ENCODE assay signal across 8 cellular contexts in the genomic region with DNA sequence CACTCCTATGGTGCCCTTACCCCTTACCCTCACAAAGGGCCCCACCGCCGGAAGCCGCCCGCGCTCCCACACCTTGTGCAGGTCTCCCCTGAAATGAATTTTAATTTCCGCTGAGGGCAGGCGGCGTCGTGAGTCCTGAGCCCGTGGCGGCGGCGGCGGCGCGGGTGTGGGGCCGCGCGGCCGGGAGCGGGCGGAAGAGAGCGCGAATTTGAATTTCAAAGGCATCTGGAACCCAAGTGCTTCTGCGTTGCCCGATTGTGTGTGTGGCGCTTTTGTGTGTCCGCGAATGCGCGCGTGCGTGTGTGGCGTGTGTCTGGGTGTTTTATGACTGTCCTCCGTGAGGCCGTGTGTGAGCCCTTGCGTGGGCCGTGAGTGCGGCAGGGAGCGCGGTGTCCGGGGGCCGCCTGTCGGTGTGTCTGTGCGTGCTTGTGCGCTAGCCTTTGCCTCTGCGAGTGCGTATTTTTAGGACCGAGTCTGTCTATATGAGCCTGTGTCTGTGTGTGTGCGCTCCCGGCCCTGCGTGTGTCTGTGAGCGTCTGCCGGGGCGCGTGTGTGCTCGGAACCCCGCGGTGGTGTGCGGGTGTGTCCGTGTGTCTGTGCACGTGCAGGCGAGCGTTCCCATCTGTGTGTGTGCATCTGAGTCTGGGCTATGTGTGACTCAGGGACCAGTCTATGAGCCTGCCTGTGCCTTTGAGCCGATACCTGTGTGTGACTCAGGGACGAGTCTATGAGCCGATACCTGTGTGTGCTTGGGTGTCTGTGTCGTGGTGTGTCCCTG. TPM values are rescaled to one million over a fixed set of nuclear protein-coding genes. Genes with fewer than 3 reads are reported as not detected.
DNase-seq lines count a peak whose midpoint lies in the region; ATAC-seq and TF ChIP-seq lines count a peak whose summit lies in the region.
"Had no signal": no experiment of that assay in that cellular context is flagged by ENCODE, and none has a peak within 500 bp of the region (broad histone marks: within the 10 kb centered on the region; RNA-seq: fewer than 3 reads in every experiment).

No MANE protein-coding gene starts in this region.

- H3K27me3 ChIP-seq in body of pancreas (peaks cover 0 to 19% of the 10 kb centered on the region in 2 donors), testis (no peaks in the 10 kb centered on the region)

- TF ChIP-seq POLR2A in body of pancreas (IDR thresholded peaks at IDR 0.05) (no peak), testis (IDR thresholded peaks at IDR 0.05) (no peak)

- H3K27ac ChIP-seq in body of pancreas, result no peak overlapping the region
- no peak overlapping the region for H3K27ac ChIP-seq in testis
- H3K27ac ChIP-seq: KMS-11 had no signal

- H3K4me1 Mint-ChIP-seq in WTC11, result peaks cover 45% of the 10 kb centered on the region

- ATAC-seq in WTC11, result peak; percentile 38
- ATAC-seq in body of pancreas, result peak; percentile 47
- peak; percentile 55 for ATAC-seq in mucosa of descending colon

- CTCF ChIA-PET in WTC11 (lab: Charles Lee), result interaction anchor here (1.0 to 1.8 kb wide), 4 partner anchors 9 to 27 kb away, joined by 3 to 12 read pairs (median 6); a partner anchor contains a TSS

- H3K4me1 ChIP-seq in body of pancreas (peaks cover 17% of the 10 kb centered on the region), mucosa of descending colon (ENCODE audit: low read depth) (peaks cover 12% of the 10 kb centered on the region), testis (peaks cover 13% of the 10 kb centered on the region)

- H3K27me3 Mint-ChIP-seq in WTC11 (ENCODE audit: low read depth), result peaks cover 56% of the 10 kb centered on the region

- H3K9me3 ChIP-seq in body of pancreas (no peaks in the 10 kb centered on the region), mucosa of descending colon (no peaks in the 10 kb centered on the region), testis (no peaks in the 10 kb centered on the region)

- H3K36me3 Mint-ChIP-seq in WTC11, result no peaks in the 10 kb centered on the region

- 11 to 13% methylated on average over 19 to 68 of the region's 68 CpGs for WGBS in body of pancreas, 2 donors
- 3 to 6% methylated on average over 30 to 50 of the region's 68 CpGs for WGBS in testis, 2 donors

- H3K36me3 ChIP-seq in body of pancreas (replicated peaks in 1 of 2; ENCODE audit: insufficient read depth in 1 of 2, low read depth in 2 of 2), result no peaks in the 10 kb centered on the region
- no peaks in the 10 kb centered on the region for H3K36me3 ChIP-seq in mucosa of descending colon (ENCODE audit: low read depth)
- no peaks in the 10 kb centered on the region for H3K36me3 ChIP-seq in testis (ENCODE audit: low read depth, missing control alignments)

- intact Hi-C loops in body of pancreas (cut with DNase I) (no loop called here), mucosa of descending colon (cut with DNase I, micrococcal nuclease) (no loop called here), testis (cut with DNase I; ENCODE audit: low total_unique reads) (no loop called here)

- peak overlapping the region; percentile 73 for H3K4me3 Mint-ChIP-seq in WTC11

- no peaks in the 10 kb centered on the region for H3K9me3 Mint-ChIP-seq in WTC11

- peak overlapping the region; percentile 49; the same call in 1 of the 2 replicates for H3K27ac Mint-ChIP-seq in WTC11

- no peak overlapping the region for H3K4me3 ChIP-seq in body of pancreas
- no peak overlapping the region for H3K4me3 ChIP-seq in mucosa of descending colon
- peak overlapping the region; percentile 9 to 32 for H3K4me3 ChIP-seq in testis

- POLR2A ChIA-PET in WTC11 (lab: Charles Lee), result no interaction called here

- TF ChIP-seq CTCF in WTC11 (IDR thresholded peaks at IDR 0.05), result no peak
- TF ChIP-seq CTCF in body of pancreas (IDR thresholded peaks at IDR 0.05), result no peak
- no peak for TF ChIP-seq CTCF in mucosa of descending colon (IDR thresholded peaks at IDR 0.05)
- no peak for TF ChIP-seq CTCF in testis (IDR thresholded peaks at IDR 0.05)

- DNase-seq in WTC11 (ENCODE audit: low spot score) (no peak), body of pancreas (peak in 2 of 4 donors; percentile 17 to 35), mucosa of descending colon (no peak), testis (no peak), AML-193 (lab: John Stamatoyannopoulos, UW) (no peak), SK-N-DZ (ENCODE audit: low spot score) (no peak), NCI-H1694 treated with DMSO at 0.1 percent for 48 hours (lab: John Stamatoyannopoulos, UW) (no peak)

TF ChIP-seq in WTC11, 78 proteins besides CTCF, POLR2A, EP300 and RAD21 (continues in another document):
- no peak for TF ChIP-seq ZNF232 (CRISPR knock-in tag; IDR thresholded peaks at IDR 0.05)
- TF ChIP-seq ETV6 (CRISPR knock-in tag; IDR thresholded peaks at IDR 0.05), result peak; percentile 60; the same call in 1 of the 2 replicates
- TF ChIP-seq, protein P1, sequence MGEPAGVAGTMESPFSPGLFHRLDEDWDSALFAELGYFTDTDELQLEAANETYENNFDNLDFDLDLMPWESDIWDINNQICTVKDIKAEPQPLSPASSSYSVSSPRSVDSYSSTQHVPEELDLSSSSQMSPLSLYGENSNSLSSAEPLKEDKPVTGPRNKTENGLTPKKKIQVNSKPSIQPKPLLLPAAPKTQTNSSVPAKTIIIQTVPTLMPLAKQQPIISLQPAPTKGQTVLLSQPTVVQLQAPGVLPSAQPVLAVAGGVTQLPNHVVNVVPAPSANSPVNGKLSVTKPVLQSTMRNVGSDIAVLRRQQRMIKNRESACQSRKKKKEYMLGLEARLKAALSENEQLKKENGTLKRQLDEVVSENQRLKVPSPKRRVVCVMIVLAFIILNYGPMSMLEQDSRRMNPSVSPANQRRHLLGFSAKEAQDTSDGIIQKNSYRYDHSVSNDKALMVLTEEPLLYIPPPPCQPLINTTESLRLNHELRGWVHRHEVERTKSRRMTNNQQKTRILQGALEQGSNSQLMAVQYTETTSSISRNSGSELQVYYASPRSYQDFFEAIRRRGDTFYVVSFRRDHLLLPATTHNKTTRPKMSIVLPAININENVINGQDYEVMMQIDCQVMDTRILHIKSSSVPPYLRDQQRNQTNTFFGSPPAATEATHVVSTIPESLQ (CRISPR knock-in tag; IDR thresholded peaks at IDR 0.05), result no peak
- TF ChIP-seq FOXP1 (CRISPR knock-in tag; IDR thresholded peaks at IDR 0.05; ENCODE audit: borderline replicate concordance), result 0 out of 2 replicates have a peak, but pooled peaks have one; percentile 31
- TF ChIP-seq, protein P2, sequence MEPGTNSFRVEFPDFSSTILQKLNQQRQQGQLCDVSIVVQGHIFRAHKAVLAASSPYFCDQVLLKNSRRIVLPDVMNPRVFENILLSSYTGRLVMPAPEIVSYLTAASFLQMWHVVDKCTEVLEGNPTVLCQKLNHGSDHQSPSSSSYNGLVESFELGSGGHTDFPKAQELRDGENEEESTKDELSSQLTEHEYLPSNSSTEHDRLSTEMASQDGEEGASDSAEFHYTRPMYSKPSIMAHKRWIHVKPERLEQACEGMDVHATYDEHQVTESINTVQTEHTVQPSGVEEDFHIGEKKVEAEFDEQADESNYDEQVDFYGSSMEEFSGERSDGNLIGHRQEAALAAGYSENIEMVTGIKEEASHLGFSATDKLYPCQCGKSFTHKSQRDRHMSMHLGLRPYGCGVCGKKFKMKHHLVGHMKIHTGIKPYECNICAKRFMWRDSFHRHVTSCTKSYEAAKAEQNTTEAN (CRISPR knock-in tag; IDR thresholded peaks at IDR 0.05), result peak; percentile 79; the same call in 1 of the 2 replicates
- TF ChIP-seq, protein P3, sequence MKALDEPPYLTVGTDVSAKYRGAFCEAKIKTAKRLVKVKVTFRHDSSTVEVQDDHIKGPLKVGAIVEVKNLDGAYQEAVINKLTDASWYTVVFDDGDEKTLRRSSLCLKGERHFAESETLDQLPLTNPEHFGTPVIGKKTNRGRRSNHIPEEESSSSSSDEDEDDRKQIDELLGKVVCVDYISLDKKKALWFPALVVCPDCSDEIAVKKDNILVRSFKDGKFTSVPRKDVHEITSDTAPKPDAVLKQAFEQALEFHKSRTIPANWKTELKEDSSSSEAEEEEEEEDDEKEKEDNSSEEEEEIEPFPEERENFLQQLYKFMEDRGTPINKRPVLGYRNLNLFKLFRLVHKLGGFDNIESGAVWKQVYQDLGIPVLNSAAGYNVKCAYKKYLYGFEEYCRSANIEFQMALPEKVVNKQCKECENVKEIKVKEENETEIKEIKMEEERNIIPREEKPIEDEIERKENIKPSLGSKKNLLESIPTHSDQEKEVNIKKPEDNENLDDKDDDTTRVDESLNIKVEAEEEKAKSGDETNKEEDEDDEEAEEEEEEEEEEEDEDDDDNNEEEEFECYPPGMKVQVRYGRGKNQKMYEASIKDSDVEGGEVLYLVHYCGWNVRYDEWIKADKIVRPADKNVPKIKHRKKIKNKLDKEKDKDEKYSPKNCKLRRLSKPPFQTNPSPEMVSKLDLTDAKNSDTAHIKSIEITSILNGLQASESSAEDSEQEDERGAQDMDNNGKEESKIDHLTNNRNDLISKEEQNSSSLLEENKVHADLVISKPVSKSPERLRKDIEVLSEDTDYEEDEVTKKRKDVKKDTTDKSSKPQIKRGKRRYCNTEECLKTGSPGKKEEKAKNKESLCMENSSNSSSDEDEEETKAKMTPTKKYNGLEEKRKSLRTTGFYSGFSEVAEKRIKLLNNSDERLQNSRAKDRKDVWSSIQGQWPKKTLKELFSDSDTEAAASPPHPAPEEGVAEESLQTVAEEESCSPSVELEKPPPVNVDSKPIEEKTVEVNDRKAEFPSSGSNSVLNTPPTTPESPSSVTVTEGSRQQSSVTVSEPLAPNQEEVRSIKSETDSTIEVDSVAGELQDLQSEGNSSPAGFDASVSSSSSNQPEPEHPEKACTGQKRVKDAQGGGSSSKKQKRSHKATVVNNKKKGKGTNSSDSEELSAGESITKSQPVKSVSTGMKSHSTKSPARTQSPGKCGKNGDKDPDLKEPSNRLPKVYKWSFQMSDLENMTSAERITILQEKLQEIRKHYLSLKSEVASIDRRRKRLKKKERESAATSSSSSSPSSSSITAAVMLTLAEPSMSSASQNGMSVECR (CRISPR knock-in tag; IDR thresholded peaks at IDR 0.05; ENCODE audit: borderline replicate concordance), result 0 out of 2 replicates have a peak, but pooled peaks have one; percentile 21
- TF ChIP-seq EMX1 (CRISPR knock-in tag; IDR thresholded peaks at IDR 0.05), result no peak

RNA-seq across cellular contexts. Expression of a gene that starts 7.9 kb away (rescaled TPM):
- total RNA-seq in WTC11 (2021), result 29.6 to 39.3 TPM (median 30.1 TPM) in 3 replicates
- 1 to 10 TPM in 1 of 2 donors, under 1 TPM in 1; 0.26 to 3.0 TPM for total RNA-seq in body of pancreas
- total RNA-seq in mucosa of descending colon, result 1 to 10 TPM in 1 of 3 donors, under 1 TPM in 2; 0.55 to 3.8 (median 0.65) TPM
- total RNA-seq in testis, result 10 to 100 TPM; 15.7 to 18.0 TPM
- polyA plus RNA-seq in testis (ENCODE audit: insufficient read depth, low read depth, low replicate concordance), result 11.8 TPM
- polyA plus RNA-seq in SK-N-DZ (2014; cell fraction: cytosol; rRNA removed), result 4.5 and 6.9 TPM in 2 replicates
- polyA plus RNA-seq in SK-N-DZ (2014; cell fraction: nucleus; rRNA removed), result 15.5 and 24.3 TPM in 2 replicates

RNA-seq across cellular contexts. Expression of a gene that starts 43.7 kb away (rescaled TPM):
- total RNA-seq in WTC11 (2021), result 3.0 to 4.9 TPM (median 3.7 TPM) in 3 replicates
- total RNA-seq in body of pancreas, result under 1 TPM in 1 of 2 donors, not detected in 1; 0.26 TPM
- total RNA-seq in mucosa of descending colon, result under 1 TPM in 1 of 3 donors, not detected in 2; 0.99 TPM
- total RNA-seq in testis, result 10 to 100 TPM; 32.0 to 36.0 TPM
- polyA plus RNA-seq in testis (ENCODE audit: insufficient read depth, low read depth, low replicate concordance), result 22.0 TPM
- 0.03 TPM in 1 of 2 replicates, not detected in the other for polyA plus RNA-seq in SK-N-DZ (2014; cell fraction: cytosol; rRNA removed)
- polyA plus RNA-seq in SK-N-DZ (2014; cell fraction: nucleus; rRNA removed), result not detected in 2 replicates

Comparison
In these comparisons a context has a peak if more than half of its experiments do, and no peak if none do; other contexts are left out.
1. H3K4me3 ChIP-seq: peak in testis (2 of 2); none in body of pancreas (0 of 2) and mucosa of descending colon (single experiment).
2. Peak in every context shown above with its lines, with median percentiles within 50 percentile points of each other: ATAC-seq.